Comparison of ENCODE assay signal across 1 cellular context in the genomic region with DNA sequence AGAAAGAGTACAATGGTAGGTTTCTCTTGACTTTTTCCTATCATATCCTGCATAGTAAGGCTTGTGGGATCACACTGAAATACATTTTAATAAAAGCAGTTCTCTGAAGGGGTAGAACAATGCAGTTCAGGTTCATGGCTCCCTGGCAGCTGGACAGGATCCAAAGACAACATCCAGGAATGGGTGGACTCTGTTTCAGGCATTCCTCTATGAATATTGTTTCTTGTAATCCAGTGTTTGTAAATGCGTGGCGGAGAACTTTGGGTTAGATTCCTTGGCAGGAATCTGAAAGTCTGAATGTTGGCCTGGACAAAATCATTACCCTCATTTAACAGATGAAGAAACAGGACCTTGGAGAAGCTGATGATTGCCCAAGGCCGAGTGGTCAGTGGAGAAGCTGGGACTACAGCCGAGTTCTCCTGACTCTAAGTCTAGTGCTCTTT.
TF ChIP-seq lines count a peak whose summit lies in the region.

No MANE protein-coding gene starts in this region.

TF ChIP-seq in HepG2, 621 proteins besides CTCF, POLR2A, EP300 and RAD21 (continued from another document):
- TF ChIP-seq SOX6 (IDR thresholded peaks at IDR 0.05) (no peak), SOX6 (CRISPR knock-in tag; IDR thresholded peaks at IDR 0.05) (peak; percentile 66), ZNF317 (CRISPR knock-in tag; IDR thresholded peaks at IDR 0.05) (no peak), KDM4B (CRISPR knock-in tag; IDR thresholded peaks at IDR 0.05) (no peak), ZNF572 (CRISPR knock-in tag; IDR thresholded peaks at IDR 0.05) (no peak), TBX2 (CRISPR knock-in tag; IDR thresholded peaks at IDR 0.05; ENCODE audit: borderline replicate concordance) (0 out of 2 replicates have a peak, but pooled peaks have one; percentile 24), RXRB (CRISPR knock-in tag; IDR thresholded peaks at IDR 0.05; ENCODE audit: borderline replicate concordance) (0 out of 2 replicates have a peak, but pooled peaks have one; percentile 22), FOXA1 (IDR thresholded peaks at IDR 0.05) (no peak), FOXA1 (CRISPR knock-in tag; IDR thresholded peaks at IDR 0.05) (peak; percentile 57; the same call in 1 of the 2 replicates), ZNF441 (CRISPR knock-in tag; IDR thresholded peaks at IDR 0.05; ENCODE audit: borderline replicate concordance) (no peak), HNF4A (CRISPR knock-in tag; IDR thresholded peaks at IDR 0.05) (peak; percentile 27; the same call in 1 of the 2 replicates), RARA (CRISPR knock-in tag; IDR thresholded peaks at IDR 0.05) (peak; percentile 41; the same call in 1 of the 2 replicates)
- TF ChIP-seq, protein P1, sequence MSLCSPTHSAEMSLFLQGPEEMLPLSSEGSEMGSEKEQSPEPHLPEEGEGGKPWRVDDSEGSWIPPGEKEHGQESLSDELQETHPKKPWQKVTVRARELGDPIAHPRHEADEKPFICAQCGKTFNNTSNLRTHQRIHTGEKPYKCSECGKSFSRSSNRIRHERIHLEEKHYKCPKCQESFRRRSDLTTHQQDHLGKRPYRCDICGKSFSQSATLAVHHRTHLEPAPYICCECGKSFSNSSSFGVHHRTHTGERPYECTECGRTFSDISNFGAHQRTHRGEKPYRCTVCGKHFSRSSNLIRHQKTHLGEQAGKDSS (CRISPR knock-in tag; IDR thresholded peaks at IDR 0.05; ENCODE audit: borderline replicate concordance, low read depth): 0 out of 2 replicates have a peak, but pooled peaks have one; percentile 53
- TF ChIP-seq, protein P2, sequence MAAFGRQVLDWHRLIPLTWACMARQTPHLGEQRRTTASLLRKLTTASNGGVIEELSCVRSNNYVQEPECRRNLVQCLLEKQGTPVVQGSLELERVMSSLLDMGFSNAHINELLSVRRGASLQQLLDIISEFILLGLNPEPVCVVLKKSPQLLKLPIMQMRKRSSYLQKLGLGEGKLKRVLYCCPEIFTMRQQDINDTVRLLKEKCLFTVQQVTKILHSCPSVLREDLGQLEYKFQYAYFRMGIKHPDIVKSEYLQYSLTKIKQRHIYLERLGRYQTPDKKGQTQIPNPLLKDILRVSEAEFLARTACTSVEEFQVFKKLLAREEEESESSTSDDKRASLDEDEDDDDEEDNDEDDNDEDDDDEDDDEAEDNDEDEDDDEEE (CRISPR knock-in tag; IDR thresholded peaks at IDR 0.05): no peak
- TF ChIP-seq, protein P3, sequence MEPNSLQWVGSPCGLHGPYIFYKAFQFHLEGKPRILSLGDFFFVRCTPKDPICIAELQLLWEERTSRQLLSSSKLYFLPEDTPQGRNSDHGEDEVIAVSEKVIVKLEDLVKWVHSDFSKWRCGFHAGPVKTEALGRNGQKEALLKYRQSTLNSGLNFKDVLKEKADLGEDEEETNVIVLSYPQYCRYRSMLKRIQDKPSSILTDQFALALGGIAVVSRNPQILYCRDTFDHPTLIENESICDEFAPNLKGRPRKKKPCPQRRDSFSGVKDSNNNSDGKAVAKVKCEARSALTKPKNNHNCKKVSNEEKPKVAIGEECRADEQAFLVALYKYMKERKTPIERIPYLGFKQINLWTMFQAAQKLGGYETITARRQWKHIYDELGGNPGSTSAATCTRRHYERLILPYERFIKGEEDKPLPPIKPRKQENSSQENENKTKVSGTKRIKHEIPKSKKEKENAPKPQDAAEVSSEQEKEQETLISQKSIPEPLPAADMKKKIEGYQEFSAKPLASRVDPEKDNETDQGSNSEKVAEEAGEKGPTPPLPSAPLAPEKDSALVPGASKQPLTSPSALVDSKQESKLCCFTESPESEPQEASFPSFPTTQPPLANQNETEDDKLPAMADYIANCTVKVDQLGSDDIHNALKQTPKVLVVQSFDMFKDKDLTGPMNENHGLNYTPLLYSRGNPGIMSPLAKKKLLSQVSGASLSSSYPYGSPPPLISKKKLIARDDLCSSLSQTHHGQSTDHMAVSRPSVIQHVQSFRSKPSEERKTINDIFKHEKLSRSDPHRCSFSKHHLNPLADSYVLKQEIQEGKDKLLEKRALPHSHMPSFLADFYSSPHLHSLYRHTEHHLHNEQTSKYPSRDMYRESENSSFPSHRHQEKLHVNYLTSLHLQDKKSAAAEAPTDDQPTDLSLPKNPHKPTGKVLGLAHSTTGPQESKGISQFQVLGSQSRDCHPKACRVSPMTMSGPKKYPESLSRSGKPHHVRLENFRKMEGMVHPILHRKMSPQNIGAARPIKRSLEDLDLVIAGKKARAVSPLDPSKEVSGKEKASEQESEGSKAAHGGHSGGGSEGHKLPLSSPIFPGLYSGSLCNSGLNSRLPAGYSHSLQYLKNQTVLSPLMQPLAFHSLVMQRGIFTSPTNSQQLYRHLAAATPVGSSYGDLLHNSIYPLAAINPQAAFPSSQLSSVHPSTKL (CRISPR knock-in tag; IDR thresholded peaks at IDR 0.05): peak; percentile 58; the same call in 1 of the 2 replicates
